ENCODE assay signal across 37 cellular contexts in genomic region chr3:6854184-6854583, GRCh38. TPM values are rescaled to one million over a fixed set of nuclear protein-coding genes. Genes with fewer than 3 reads are reported as not detected.
"Had no signal": no experiment of that assay in that cellular context is flagged by ENCODE, and none has a peak within 500 bp of the region (broad histone marks: within the 10 kb centered on the region; RNA-seq: fewer than 3 reads in every experiment).

No MANE protein-coding gene starts in this region.

- ATAC-seq: activated naive CD4-positive, alpha-beta T cell treated with anti-CD3 and anti-CD28 coated beads, Interleukin-2, amount 50 U/mL, for 72 hours; activated naive CD8-positive, alpha-beta T cell treated with anti-CD3 and anti-CD28 coated beads, Interleukin-2, amount 50 U/mL, for 24 hours; activated T-cell treated with anti-CD3 and anti-CD28 coated beads, Interleukin-2, amount 50 U/mL, for 4 hours; activated T-cell treated with anti-CD3 and anti-CD28 coated beads, Interleukin-2, amount 50 U/mL, for 72 hours; activated T-helper 17 cell treated with anti-CD3 and anti-CD28 coated beads, Interleukin-2, amount 50 U/mL, for 72 hours; body of pancreas had no signal

- DNase-seq: activated effector memory CD4-positive, alpha-beta T cell treated with anti-CD3 and anti-CD28 coated beads, Interleukin-2, amount 50 U/mL, for 16 hours; activated effector memory CD4-positive, alpha-beta T cell treated with Interleukin-2 at 50 U/mL for 16 hours; activated gamma-delta T cell; activated gamma-delta T cell treated with Interleukin-2 at 50 U/mL for 16 hours; activated naive CD4-positive, alpha-beta T cell; activated naive CD4-positive, alpha-beta T cell treated with anti-CD3 and anti-CD28 coated beads for 36 hours; activated naive CD4-positive, alpha-beta T cell treated with anti-CD3 and anti-CD28 coated beads, Interleukin-2, amount 10 ng/mL, durations not matched to agents 7 days and 5 days; activated naive CD4-positive, alpha-beta T cell treated with anti-CD3 and anti-CD28 coated beads, Interleukin-2, amount 50 U/mL, for 16 hours; activated naive CD4-positive, alpha-beta T cell treated with Interleukin-2 at 50 U/mL for 16 hours; activated naive CD8-positive, alpha-beta T cell treated with anti-CD3 and anti-CD28 coated beads for 36 hours; activated naive CD8-positive, alpha-beta T cell treated with anti-CD3 and anti-CD28 coated beads, Interleukin-2, amount 10 ng/mL, durations not matched to agents 7 days and 5 days; activated naive CD8-positive, alpha-beta T cell treated with anti-CD3 and anti-CD28 coated beads, Interleukin-2, amount 50 U/mL, for 24 hours; activated T-cell treated with anti-CD3 and anti-CD28 coated beads, Interleukin-2, amount 50 U/mL, for 24 hours; activated T-cell treated with anti-CD3 and anti-CD28 coated beads, Interleukin-2, amount 50 U/mL, for 4 hours; activated T-cell treated with anti-CD3 and anti-CD28 coated beads, Interleukin-2, amount 50 U/mL, for 48 hours; activated T-cell treated with anti-CD3 and anti-CD28 coated beads, Interleukin-2, amount 50 U/mL, for 72 hours; adrenal gland; amniotic stem cell; amygdala; anterior cingulate cortex; aorta; body of pancreas; brain microvascular endothelial cell; caudate nucleus; central memory CD4-positive, alpha-beta T cell; cerebellar nuclear complex had no signal

- H3K4me3 ChIP-seq: adrenal gland, ascending aorta, body of pancreas, breast epithelium, cardiac muscle cell had no signal

- H3K27me3 ChIP-seq: adrenal gland, ascending aorta, body of pancreas, brain microvascular endothelial cell, breast epithelium had no signal

- FAIRE-seq: astrocyte, bronchial epithelial cell had no signal

- H3K27ac ChIP-seq: adrenal gland, ascending aorta, body of pancreas, brain microvascular endothelial cell, breast epithelium, cardiac muscle cell had no signal

- H3K4me1 ChIP-seq: adrenal gland, ascending aorta, body of pancreas, breast epithelium had no signal

- H3K9me3 ChIP-seq: adrenal gland, ascending aorta, body of pancreas, breast epithelium had no signal

- H3K36me3 ChIP-seq: adrenal gland, ascending aorta, brain microvascular endothelial cell, breast epithelium, cardiac muscle cell had no signal

RNA-seq across cellular contexts. Expression of gene GRM7, which starts 6.7 kb away (rescaled TPM):
- total RNA-seq: activated naive CD4-positive, alpha-beta T cell treated with anti-CD3 and anti-CD28 coated beads for 36 hours; activated naive CD4-positive, alpha-beta T cell treated with anti-CD3 and anti-CD28 coated beads, Interleukin-2, amount 50 U/mL, for 72 hours; activated naive CD8-positive, alpha-beta T cell treated with anti-CD3 and anti-CD28 coated beads for 36 hours; activated naive CD8-positive, alpha-beta T cell treated with anti-CD3 and anti-CD28 coated beads, Interleukin-2, amount 10 ng/mL, durations not matched to agents 7 days and 5 days; activated T-cell treated with anti-CD3 and anti-CD28 coated beads, Interleukin-2, amount 50 U/mL, for 4 hours; activated T-cell treated with anti-CD3 and anti-CD28 coated beads, Interleukin-2, amount 50 U/mL, for 72 hours; activated T-helper 1 cell treated with anti-CD3 and anti-CD28 coated beads, Interleukin-12 subunit alpha, Interleukin-12 subunit beta, Interleukin-2, Interleukin-4 antibody, amounts not matched to agents 30 ng/mL and 10 ng/mL and 1 ng/mL, durations not matched to agents 14 hours and 24 hours and 36 hours; activated T-helper 17 cell treated with anti-CD3 and anti-CD28 coated beads, Interleukin-2, amount 50 U/mL, for 72 hours; activated T-helper 2 cell treated with anti-CD3 and anti-CD28 coated beads, Interferon-gamma antibody, Interleukin-2, Interleukin-4, amounts not matched to agents 10 μg/mL and 5 μg/mL and 100 μg/mL, durations not matched to agents 14 hours and 24 hours and 36 hours; astrocyte; bronchial epithelial cell; cardiac septum; chondrocyte had no signal
